ENCODE assay signal across 8 cellular contexts in genomic region chr10:98446121-98446655, GRCh38. TPM values are rescaled to one million over a fixed set of nuclear protein-coding genes. Genes with fewer than 3 reads are reported as not detected.
DNase-seq lines count a peak whose midpoint lies in the region; ATAC-seq and TF ChIP-seq lines count a peak whose summit lies in the region.

No MANE protein-coding gene starts in this region.

- peak overlapping the region; percentile 90 for H3K27ac Mint-ChIP-seq in T-helper 2 cell treated with Interferon-gamma antibody and Interleukin-4, amounts not matched to agents 5 μg/mL and 100 μg/mL, for 36 hours
- peak overlapping the region; percentile 97 for H3K27ac Mint-ChIP-seq in stimulated activated naive B cell treated with anti-CD40 and anti-IgM and Interleukin-4, amounts not matched to agents 10 μg/mL and 1 μg/mL and 100 μg/mL, for 72 hours

- DNase-seq in BJ (ENCODE audit: low read depth) (no peak), dorsolateral prefrontal cortex (peak in 5 of 10 donors; percentile 41 to 59 (median 57)), lung microvascular endothelial cell (ENCODE audit: low read depth in 2 of 2) (peak; percentile 33)
- DNase-seq in T-helper 2 cell treated with Interferon-gamma antibody and Interleukin-4, amounts not matched to agents 5 μg/mL and 100 μg/mL, for 36 hours (ENCODE audit: low spot score): peak; percentile 19
- no peak for DNase-seq in stimulated activated naive B cell treated with anti-CD40 and anti-IgM and Interleukin-4, amounts not matched to agents 10 μg/mL and 1 μg/mL and 100 μg/mL, for 72 hours

- CTCF ChIA-PET in BJ (lab: Yijun Ruan, JAX): interaction anchor here (1.0 to 1.3 kb wide), 2 partner anchors 21 to 205 kb away, joined by 3 to 4 read pairs; no protein-coding TSS in a partner anchor

- H3K27me3 ChIP-seq in BJ (ENCODE audit: control insufficient read depth, insufficient read depth, low read length) (no peaks in the 10 kb centered on the region), dorsolateral prefrontal cortex (no peaks in the 10 kb centered on the region)

- peaks cover 24% of the 10 kb centered on the region for H3K36me3 Mint-ChIP-seq in T-helper 2 cell treated with Interferon-gamma antibody and Interleukin-4, amounts not matched to agents 5 μg/mL and 100 μg/mL, for 36 hours (ENCODE audit: low read depth)
- peaks cover 30 to 37% of the 10 kb centered on the region in 2 donors for H3K36me3 Mint-ChIP-seq in stimulated activated naive B cell treated with anti-CD40 and anti-IgM and Interleukin-4, amounts not matched to agents 10 μg/mL and 1 μg/mL and 100 μg/mL, for 72 hours

- H3K4me3 ChIP-seq in BJ (ENCODE audit: low read depth, low read length) (peak overlapping the region; percentile 77), dorsolateral prefrontal cortex (peak overlapping the region; percentile 52 to 98 (median 80))

- no peaks in the 10 kb centered on the region for H3K9me3 Mint-ChIP-seq in T-helper 2 cell treated with Interferon-gamma antibody and Interleukin-4, amounts not matched to agents 5 μg/mL and 100 μg/mL, for 36 hours
- no peaks in the 10 kb centered on the region for H3K9me3 Mint-ChIP-seq in stimulated activated naive B cell treated with anti-CD40 and anti-IgM and Interleukin-4, amounts not matched to agents 10 μg/mL and 1 μg/mL and 100 μg/mL, for 72 hours

- peaks cover 10% of the 10 kb centered on the region for H3K36me3 ChIP-seq in BJ (ENCODE audit: control insufficient read depth, insufficient read depth, low read length)

- intact Hi-C loops in dorsolateral prefrontal cortex (cut with DNase I): loop anchor here in 1 of 2 donors (10.0 kb wide), 1 partner anchor 1179 kb away; the partner anchor contains the start of gene SLC25A28

- H3K4me3 Mint-ChIP-seq in T-helper 2 cell treated with Interferon-gamma antibody and Interleukin-4, amounts not matched to agents 5 μg/mL and 100 μg/mL, for 36 hours: peak overlapping the region; percentile 95
- H3K4me3 Mint-ChIP-seq in stimulated activated naive B cell treated with anti-CD40 and anti-IgM and Interleukin-4, amounts not matched to agents 10 μg/mL and 1 μg/mL and 100 μg/mL, for 72 hours: peak overlapping the region; percentile 93 to 98

- H3K27ac ChIP-seq in dorsolateral prefrontal cortex: peak overlapping the region in 58 of 59 donors; percentile 65 to 98 (median 92)

- peaks cover 23% of the 10 kb centered on the region for H3K4me1 Mint-ChIP-seq in T-helper 2 cell treated with Interferon-gamma antibody and Interleukin-4, amounts not matched to agents 5 μg/mL and 100 μg/mL, for 36 hours (ENCODE audit: low read depth)
- H3K4me1 Mint-ChIP-seq in stimulated activated naive B cell treated with anti-CD40 and anti-IgM and Interleukin-4, amounts not matched to agents 10 μg/mL and 1 μg/mL and 100 μg/mL, for 72 hours: peaks cover 38 to 62% of the 10 kb centered on the region in 2 donors

- POLR2A ChIA-PET in BJ (lab: Charles Lee): no interaction called here

- TF ChIP-seq CTCF in BJ (IDR thresholded peaks at IDR 0.05; ENCODE audit: insufficient read depth, low read depth, low read length) (no peak), dorsolateral prefrontal cortex (IDR thresholded peaks at IDR 0.05 in 54 of 56, conservative IDR thresholded peaks at IDR 0.05 in 2 of 56; ENCODE audit: low read depth in 1 of 56, partially characterized antibody in 56 of 56) (no peak)

- peaks cover 16% of the 10 kb centered on the region for H3K27me3 Mint-ChIP-seq in T-helper 2 cell treated with Interferon-gamma antibody and Interleukin-4, amounts not matched to agents 5 μg/mL and 100 μg/mL, for 36 hours (ENCODE audit: low read depth)
- H3K27me3 Mint-ChIP-seq in stimulated activated naive B cell treated with anti-CD40 and anti-IgM and Interleukin-4, amounts not matched to agents 10 μg/mL and 1 μg/mL and 100 μg/mL, for 72 hours: no peaks in the 10 kb centered on the region

- ATAC-seq in GM19351 (IDR thresholded peaks at IDR 0.05; ENCODE audit: unreplicated experiment): peak; percentile 27
- ATAC-seq in HG03432 (IDR thresholded peaks at IDR 0.05; ENCODE audit: unreplicated experiment): peak; percentile 24
- peak; percentile 23 to 50 for ATAC-seq in stimulated activated naive B cell treated with anti-CD40 and anti-IgM and Interleukin-4, amounts not matched to agents 10 μg/mL and 1 μg/mL and 100 μg/mL, for 72 hours (replicated peaks)
- no peak for ATAC-seq in GM18519 (IDR thresholded peaks at IDR 0.05; ENCODE audit: low FRiP score, unreplicated experiment)

RNA-seq across cellular contexts. Expression of gene HPS1, which starts 0.5 kb away (rescaled TPM):
- polyA plus RNA-seq in BJ (2011; rRNA removed): 45.8 and 88.8 TPM in 2 replicates
- polyA minus RNA-seq in BJ (2011; rRNA and poly(A)+ RNA removed): 39.3 and 51.3 TPM in 2 replicates
- total RNA-seq in dorsolateral prefrontal cortex (10 to 100 TPM; 37.6 to 78.5 (median 54.4) TPM), lung microvascular endothelial cell (17.9 and 18.1 TPM in 2 replicates)

RNA-seq across cellular contexts. Expression of gene PYROXD2, which starts 31.2 kb away (rescaled TPM):
- polyA plus RNA-seq in BJ (2011; rRNA removed): 13.9 and 23.1 TPM in 2 replicates
- polyA minus RNA-seq in BJ (2011; rRNA and poly(A)+ RNA removed): 9.6 and 14.6 TPM in 2 replicates
- total RNA-seq in dorsolateral prefrontal cortex: 10 to 100 TPM in 88 of 120 experiments, 1 to 10 TPM in 32; 5.9 to 27.4 (median 12.6) TPM
- 0.99 and 4.6 TPM in 2 replicates for total RNA-seq in lung microvascular endothelial cell

Comparison
In these comparisons a context has a peak if more than half of its experiments do, and no peak if none do; other contexts are left out.
1. DNase-seq: peak in T-helper 2 cell treated with Interferon-gamma antibody and Interleukin-4, amounts not matched to agents 5 μg/mL and 100 μg/mL, for 36 hours (single experiment) and lung microvascular endothelial cell (2 of 2); none in BJ (single experiment) and stimulated activated naive B cell treated with anti-CD40 and anti-IgM and Interleukin-4, amounts not matched to agents 10 μg/mL and 1 μg/mL and 100 μg/mL, for 72 hours (single experiment).